ENCODE assay signal across 30 cellular contexts in genomic region chr20:40176442-40176841, GRCh38.
"Had no signal": no experiment of that assay in that cellular context is flagged by ENCODE, and none has a peak within 500 bp of the region (broad histone marks: within the 10 kb centered on the region; RNA-seq: fewer than 3 reads in every experiment).

No MANE protein-coding gene starts in this region.

- H3K4me1 ChIP-seq: colonic mucosa, left lung had no signal

- H3K27ac ChIP-seq: cardiac muscle cell, colonic mucosa, heart right ventricle, left lung, neutrophil, vagina had no signal

- DNase-seq: activated B cell treated with CpG ODN at 0.5 μM for 24 hours; activated CD4-positive, alpha-beta T cell treated with anti-CD3 and anti-CD28 coated beads, Interleukin-2, amount 50 U/mL, for 1 hour; activated CD8-positive, alpha-beta T cell treated with anti-CD3 and anti-CD28 coated beads, Interleukin-2, amount 10 ng/mL, durations not matched to agents 7 days and 5 days; activated naive CD4-positive, alpha-beta T cell; activated T-cell treated with anti-CD3 and anti-CD28 coated beads for 4 hours; activated T-cell treated with anti-CD3 and anti-CD28 coated beads, Interleukin-2, amount 50 U/mL, for 72 hours; anterior cingulate cortex; cerebellar nuclear complex; colonic mucosa; effector CD8-positive, alpha-beta T cell; erythroblast; foreskin melanocyte; heart right ventricle; kidney glomerular epithelial cell; left lung; mucosa of descending colon; small intestine; stimulated activated CD4-positive, alpha-beta T cell treated with anti-CD3 and anti-CD28 coated beads, Interleukin-1b, Interleukin-23, amount 100 ng/mL, for 48 hours; stimulated activated CD4-positive, alpha-beta T cell treated with anti-CD3 and anti-CD28 coated beads, Interleukin-4, amount 100 ng/mL, for 4 hours; stimulated activated CD8-positive, alpha-beta memory T cell treated with anti-CD3 and anti-CD28 coated beads, Interleukin-4, amount 100 ng/mL, for 48 hours; stimulated activated naive CD8-positive, alpha-beta T cell treated with anti-CD3 and anti-CD28 coated beads, Interleukin-15, amount 100 ng/mL, for 72 hours; substantia nigra; T-helper 2 cell had no signal

- H3K9me3 ChIP-seq: colonic mucosa, heart right ventricle, left lung, mucosa of descending colon, neutrophil, vagina had no signal

- H3K27me3 ChIP-seq: cardiac muscle cell, colonic mucosa, vagina had no signal

- H3K4me3 ChIP-seq: cardiac muscle cell, colonic mucosa, heart right ventricle, left lung, lung, mucosa of descending colon, vagina had no signal

- ATAC-seq: activated CD8-positive, alpha-beta T cell treated with anti-CD3 and anti-CD28 coated beads, Interleukin-2, amount 10 ng/mL, durations not matched to agents 7 days and 5 days; activated T-cell treated with anti-CD3 and anti-CD28 coated beads, Interleukin-2, amount 50 U/mL, for 72 hours; heart right ventricle; left lung; mucosa of descending colon; natural killer cell treated with Interleukin-12 subunit alpha and Interleukin-12 subunit beta and Interleukin-15 and Interleukin-18, amount 100 ng/mL, for 72 hours; sciatic nerve; stimulated activated memory B cell treated with anti-CD40 and anti-IgM and Interleukin-4, amounts not matched to agents 10 μg/mL and 1 μg/mL and 100 μg/mL, for 72 hours; stimulated activated naive CD8-positive, alpha-beta T cell treated with anti-CD3 and anti-CD28 coated beads, Interleukin-15, amount 100 ng/mL, for 72 hours had no signal

- H3K36me3 ChIP-seq: cardiac muscle cell, colonic mucosa, heart right ventricle, left lung, neutrophil, vagina had no signal
